Comparison of ENCODE assay signal across 10 cellular contexts in genomic region chr1:199742547-199742946, GRCh38.
DNase-seq lines count a peak whose midpoint lies in the region; ATAC-seq, FAIRE-seq and TF ChIP-seq lines count a peak whose summit lies in the region.
"Had no signal": no experiment of that assay in that cellular context is flagged by ENCODE, and none has a peak within 500 bp of the region (broad histone marks: within the 10 kb centered on the region; RNA-seq: fewer than 3 reads in every experiment).

No MANE protein-coding gene starts in this region.

- peak overlapping the region; percentile 47 for H3K4me2 ChIP-seq in A549

- DNase-seq in A549 (ENCODE audit: low read depth in 1 of 2, low spot score in 1 of 2) (peak; percentile 76 to 80), HFF-Myc (ENCODE audit: extremely low read depth, low read depth) (peak; percentile 29), SW480 (ENCODE audit: low spot score) (peak; percentile 9), glomerular endothelial cell (ENCODE audit: extremely low read depth, low read depth, low spot score) (peak; percentile 62), caudate nucleus (lab: John Stamatoyannopoulos, UW) (no peak), mesenteric fat pad (ENCODE audit: low spot score) (no peak), C1 segment of cervical spinal cord (lab: John Stamatoyannopoulos, UW) (no peak)
- no peak for DNase-seq in activated CD4-positive, alpha-beta T cell treated with anti-CD3 and anti-CD28 coated beads, Interleukin-2, amount 10 ng/mL, durations not matched to agents 7 days and 5 days
- DNase-seq: activated T-cell treated with anti-CD3 and anti-CD28 coated beads, Interleukin-2, amount 50 U/mL, for 4 hours; nephron progenitor cell had no signal

- H3K27ac Mint-ChIP-seq in activated CD4-positive, alpha-beta T cell treated with anti-CD3 and anti-CD28 coated beads, Interleukin-2, amount 10 ng/mL, durations not matched to agents 7 days and 5 days, result no peak overlapping the region
- H3K27ac Mint-ChIP-seq: nephron progenitor cell had no signal

- no peak for TF ChIP-seq RAD21 in A549 (conservative IDR thresholded peaks at IDR 0.05 in 1 of 2, IDR thresholded peaks at IDR 0.05 in 1 of 2)

- H3K9me3 Mint-ChIP-seq in activated CD4-positive, alpha-beta T cell treated with anti-CD3 and anti-CD28 coated beads, Interleukin-2, amount 10 ng/mL, durations not matched to agents 7 days and 5 days, result no peaks in the 10 kb centered on the region
- H3K9me3 Mint-ChIP-seq: activated T-cell treated with anti-CD3 and anti-CD28 coated beads, Interleukin-2, amount 50 U/mL, for 4 hours; nephron progenitor cell had no signal

- peak; percentile 94 to 96 for ATAC-seq in A549

- H3K9me3 ChIP-seq in A549, result no peaks in the 10 kb centered on the region

- H3K27ac ChIP-seq in A549 (peak overlapping the region; percentile 61 to 69), caudate nucleus (ENCODE audit: low read depth, low read length) (no peak overlapping the region)

- POLR2A ChIA-PET in A549 (lab: Yijun Ruan, JAX), result no interaction called here
- POLR2A ChIA-PET in activated CD4-positive, alpha-beta T cell treated with anti-CD3 and anti-CD28 coated beads, Interleukin-2, amount 10 ng/mL, durations not matched to agents 7 days and 5 days (lab: Charles Lee), result no interaction called here

- no peaks in the 10 kb centered on the region for H3K4me1 Mint-ChIP-seq in activated CD4-positive, alpha-beta T cell treated with anti-CD3 and anti-CD28 coated beads, Interleukin-2, amount 10 ng/mL, durations not matched to agents 7 days and 5 days

- no peak for TF ChIP-seq POLR2A in A549 (IDR thresholded peaks at IDR 0.05; ENCODE audit: low read length)

- peaks cover 4% of the 10 kb centered on the region for H3K27me3 Mint-ChIP-seq in activated CD4-positive, alpha-beta T cell treated with anti-CD3 and anti-CD28 coated beads, Interleukin-2, amount 10 ng/mL, durations not matched to agents 7 days and 5 days

- no peak for TF ChIP-seq CTCF in A549 (IDR thresholded peaks at IDR 0.05)
- TF ChIP-seq CTCF in HFF-Myc (IDR thresholded peaks at IDR 0.05; ENCODE audit: low read depth, low read length, missing control alignments), result no peak

- peaks cover 18% of the 10 kb centered on the region for H3K4me1 ChIP-seq in A549

- FAIRE-seq in A549 (lab: Jason Lieb, UNC), result peak; percentile 85

- CTCF ChIA-PET in A549 (lab: Yijun Ruan, JAX), result interaction anchor here (1.2 to 1.5 kb wide), 3 partner anchors 8 to 768 kb away, joined by 4 to 5 read pairs (median 4); no protein-coding TSS in a partner anchor
- CTCF ChIA-PET in activated CD4-positive, alpha-beta T cell treated with anti-CD3 and anti-CD28 coated beads, Interleukin-2, amount 10 ng/mL, durations not matched to agents 7 days and 5 days (lab: Charles Lee), result interaction anchor here (0.7 kb wide), 1 partner anchor 1146 kb away, joined by 3 read pairs; no protein-coding TSS in a partner anchor

- no peak overlapping the region for H3K4me3 Mint-ChIP-seq in activated CD4-positive, alpha-beta T cell treated with anti-CD3 and anti-CD28 coated beads, Interleukin-2, amount 10 ng/mL, durations not matched to agents 7 days and 5 days
- H3K4me3 Mint-ChIP-seq: activated T-cell treated with anti-CD3 and anti-CD28 coated beads, Interleukin-2, amount 50 U/mL, for 4 hours; nephron progenitor cell had no signal

- TF ChIP-seq EP300 in A549 (IDR thresholded peaks at IDR 0.05), result no peak

- H3K4me3 ChIP-seq in A549 (no peak overlapping the region), HFF-Myc (replicated peaks; ENCODE audit: low read depth, low read length) (no peak overlapping the region)

- no peaks in the 10 kb centered on the region for H3K36me3 Mint-ChIP-seq in activated CD4-positive, alpha-beta T cell treated with anti-CD3 and anti-CD28 coated beads, Interleukin-2, amount 10 ng/mL, durations not matched to agents 7 days and 5 days (ENCODE audit: low read depth)

- WGBS in A549 (ENCODE audit: missing lambda C conversion rate), result 37% methylated on average over 2 of the region's 2 CpGs

TF ChIP-seq in A549, 52 proteins besides CTCF, POLR2A, EP300 and RAD21:
- TF ChIP-seq RNF2 (IDR thresholded peaks at IDR 0.05; ENCODE audit: borderline replicate concordance, low read depth), result no peak
- no peak for TF ChIP-seq NFE2L2 (conservative IDR thresholded peaks at IDR 0.05; ENCODE audit: low read length)
- TF ChIP-seq GATA3 (IDR thresholded peaks at IDR 0.05; ENCODE audit: borderline replicate concordance), result peak; percentile 23; the same call in 1 of the 2 replicates
- TF ChIP-seq CEBPB (IDR thresholded peaks at IDR 0.05), result peak; percentile 83 to 95
- peak; percentile 84 for TF ChIP-seq JUNB (IDR thresholded peaks at IDR 0.05)
- 0 out of 2 replicates have a peak, but pooled peaks have one; percentile 27 for TF ChIP-seq FOSB (CRISPR knock-in tag; IDR thresholded peaks at IDR 0.05)
- no peak for TF ChIP-seq CBX2 (IDR thresholded peaks at IDR 0.05; ENCODE audit: borderline replicate concordance, low read depth)
- no peak for TF ChIP-seq HDAC2 (IDR thresholded peaks at IDR 0.05)
- TF ChIP-seq ATOH8 (CRISPR knock-in tag; IDR thresholded peaks at IDR 0.05; ENCODE audit: low read depth), result no peak
- TF ChIP-seq NR3C1 (IDR thresholded peaks at IDR 0.05), result no peak
- TF ChIP-seq EHMT2 (IDR thresholded peaks at IDR 0.05; ENCODE audit: low read depth), result no peak
- TF ChIP-seq MAX (IDR thresholded peaks at IDR 0.05), result peak; percentile 61; the same call in 1 of the 2 replicates
- peak; percentile 92 for TF ChIP-seq FOSL2 (IDR thresholded peaks at IDR 0.05)
- peak; percentile 90 for TF ChIP-seq FOSL2 (CRISPR knock-in tag; IDR thresholded peaks at IDR 0.05)
- peak; percentile 35 for TF ChIP-seq MAFK (IDR thresholded peaks at IDR 0.05; ENCODE audit: partially characterized antibody)

Comparison
In these comparisons a context has a peak if more than half of its experiments do, and no peak if none do; other contexts are left out.
1. DNase-seq: peak in A549 (2 of 2), HFF-Myc (single experiment), SW480 (single experiment) and glomerular endothelial cell (single experiment); none in caudate nucleus (0 of 61), mesenteric fat pad (single experiment), activated CD4-positive, alpha-beta T cell treated with anti-CD3 and anti-CD28 coated beads, Interleukin-2, amount 10 ng/mL, durations not matched to agents 7 days and 5 days (single experiment) and C1 segment of cervical spinal cord (0 of 14).